Comparison of ENCODE assay signal across 8 cellular contexts in the genomic region with DNA sequence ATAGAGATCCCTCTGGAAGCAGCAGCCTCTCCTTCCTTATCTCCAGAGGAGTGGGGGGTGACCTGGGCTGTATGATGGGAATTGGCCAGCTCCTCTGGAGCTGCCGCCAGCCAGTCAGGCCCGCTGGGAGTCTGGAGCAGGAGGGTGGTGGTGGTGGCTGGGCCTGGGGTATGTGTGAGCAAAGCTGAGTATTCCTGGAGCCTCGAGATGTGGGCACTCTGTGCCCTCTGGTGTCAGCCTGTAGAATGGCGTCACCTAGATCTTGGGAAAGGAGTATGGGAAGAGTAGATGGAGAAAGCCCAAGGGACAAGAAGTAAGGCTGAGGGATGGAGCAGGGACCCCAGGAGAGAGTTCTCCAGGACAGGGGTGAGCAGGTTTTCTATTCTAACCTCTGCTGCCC. TPM values are rescaled to one million over a fixed set of nuclear protein-coding genes. Genes with fewer than 3 reads are reported as not detected.
DNase-seq lines count a peak whose midpoint lies in the region; ATAC-seq and TF ChIP-seq lines count a peak whose summit lies in the region.

No MANE protein-coding gene starts in this region.

- no peak overlapping the region for H3K4me3 Mint-ChIP-seq in naive thymus-derived CD8-positive, alpha-beta T cell

- H3K27me3 Mint-ChIP-seq in naive thymus-derived CD8-positive, alpha-beta T cell: peaks cover 0 to 3% (median 0%) of the 10 kb centered on the region in 5 donors

- TF ChIP-seq CTCF in GM10266 (IDR thresholded peaks at IDR 0.05; ENCODE audit: control insufficient read depth, insufficient read depth, low read depth, missing control alignments): peak; percentile 29
- TF ChIP-seq CTCF in fibroblast of pulmonary artery (IDR thresholded peaks at IDR 0.05; ENCODE audit: low read length, missing control alignments): peak; percentile 61

- peaks cover 0 to 2% (median under 1%) of the 10 kb centered on the region in 4 donors for H3K4me1 Mint-ChIP-seq in naive thymus-derived CD8-positive, alpha-beta T cell

- DNase-seq in ACHN: peak; percentile 65
- DNase-seq in GM10266 (ENCODE audit: extremely low spot score): no peak
- DNase-seq in NCI-H82 (lab: John Stamatoyannopoulos, UW): peak; percentile 65
- DNase-seq in fibroblast of pulmonary artery (ENCODE audit: low read depth): peak; percentile 65
- DNase-seq in occipital lobe (lab: John Stamatoyannopoulos, UW): no peak
- no peak for DNase-seq in GF-D8 (lab: John Stamatoyannopoulos, UW)
- DNase-seq in naive thymus-derived CD8-positive, alpha-beta T cell: no peak

- POLR2A ChIA-PET in naive thymus-derived CD8-positive, alpha-beta T cell (lab: Charles Lee): no interaction called here

- H3K9me3 Mint-ChIP-seq in naive thymus-derived CD8-positive, alpha-beta T cell: no peaks in the 10 kb centered on the region

- peak overlapping the region in 2 of 10 donors; percentile 55 to 65 for H3K27ac Mint-ChIP-seq in naive thymus-derived CD8-positive, alpha-beta T cell

- H3K4me3 ChIP-seq in fibroblast of pulmonary artery (replicated peaks; ENCODE audit: low read depth, low read length): no peak overlapping the region

- no peaks in the 10 kb centered on the region for H3K36me3 Mint-ChIP-seq in naive thymus-derived CD8-positive, alpha-beta T cell

- in situ Hi-C loops in ACHN (cut with HindIII; ENCODE audit: low pct_ligation_motif_present, low pct_unique_long_range_greater_than_20kb, low sequenced_read_pairs): no loop called here

- no peak for ATAC-seq in HG03045 (IDR thresholded peaks at IDR 0.05; ENCODE audit: unreplicated experiment)
- no peak for ATAC-seq in naive thymus-derived CD8-positive, alpha-beta T cell

RNA-seq across cellular contexts. Expression of a gene that starts 16.0 kb away (rescaled TPM):
- total RNA-seq in occipital lobe: 12.5 TPM
- under 1 TPM; 0.10 to 0.14 TPM for total RNA-seq in naive thymus-derived CD8-positive, alpha-beta T cell
- polyA plus RNA-seq in naive thymus-derived CD8-positive, alpha-beta T cell: not detected

RNA-seq across cellular contexts. Expression of a gene that starts 49.5 kb away (rescaled TPM):
- 0.62 TPM for total RNA-seq in occipital lobe
- under 1 TPM; 0.38 to 0.47 TPM for total RNA-seq in naive thymus-derived CD8-positive, alpha-beta T cell
- not detected for polyA plus RNA-seq in naive thymus-derived CD8-positive, alpha-beta T cell

Comparison
In these comparisons a context has a peak if more than half of its experiments do, and no peak if none do; other contexts are left out.
1. DNase-seq: peak in ACHN (single experiment), NCI-H82 (single experiment) and fibroblast of pulmonary artery (single experiment); none in GM10266 (single experiment), occipital lobe (single experiment), GF-D8 (single experiment) and naive thymus-derived CD8-positive, alpha-beta T cell (0 of 10).
2. RNA of a gene that starts 16.0 kb away (total RNA-seq): 12.5 TPM in occipital lobe (single experiment); 0.10 to 0.14 TPM in naive thymus-derived CD8-positive, alpha-beta T cell; every median in the first group is over 10 times any median in the second.